ENCODE assay signal across 33 cellular contexts in genomic region chr5:44011518-44011917, GRCh38.
"Had no signal": no experiment of that assay in that cellular context is flagged by ENCODE, and none has a peak within 500 bp of the region (broad histone marks: within the 10 kb centered on the region; RNA-seq: fewer than 3 reads in every experiment).

No MANE protein-coding gene starts in this region.

- H3K9ac ChIP-seq: parathyroid adenoma had no signal

- H3K27me3 Mint-ChIP-seq: natural killer cell treated with Interleukin-12 subunit alpha and Interleukin-12 subunit beta and Interleukin-15 and Interleukin-18, amount 100 ng/mL, for 72 hours; progenitor cell of endocrine pancreas; stimulated activated memory B cell treated with anti-CD40 and anti-IgM and Interleukin-4, amounts not matched to agents 10 μg/mL and 1 μg/mL and 100 μg/mL, for 72 hours; stimulated activated naive CD8-positive, alpha-beta T cell treated with anti-CD3 and anti-CD28 coated beads, Interleukin-15, amount 100 ng/mL, for 72 hours; type B pancreatic cell had no signal

- H3K4me3 ChIP-seq: ovary, psoas muscle, skin epidermis, smooth muscle cell, spleen, suprapubic skin, testis, tibial artery, transverse colon, upper lobe of right lung, uterus had no signal

- H3K4me2 ChIP-seq: smooth muscle cell had no signal

- H3K36me3 ChIP-seq: neutrophil, ovary, spleen, suprapubic skin, tibial artery, transverse colon, upper lobe of right lung, uterus had no signal

- DNase-seq: naive thymus-derived CD8-positive, alpha-beta T cell; nephron progenitor cell; nucleus accumbens; ovary; posterior cingulate gyrus; psoas muscle; right cardiac atrium; spleen; stimulated activated CD4-positive, alpha-beta T cell treated with anti-CD3 and anti-CD28 coated beads, Interleukin-12 subunit alpha, Interleukin-12 subunit beta, amount 100 ng/mL, for 4 hours; stimulated activated CD4-positive, alpha-beta T cell treated with anti-CD3 and anti-CD28 coated beads, Interleukin-1b, Interleukin-23, amount 100 ng/mL, for 48 hours; stimulated activated CD4-positive, alpha-beta T cell treated with anti-CD3 and anti-CD28 coated beads, Interleukin-4, amount 100 ng/mL, for 1 hour; stimulated activated CD4-positive, alpha-beta T cell treated with anti-CD3 and anti-CD28 coated beads, Interleukin-4, amount 100 ng/mL, for 4 hours; stimulated activated CD8-positive, alpha-beta memory T cell treated with anti-CD3 and anti-CD28 coated beads, Interleukin-4, amount 100 ng/mL, for 48 hours; stimulated activated naive CD4-positive, alpha-beta T cell; stimulated activated naive CD8-positive, alpha-beta T cell treated with anti-CD3 and anti-CD28 coated beads, Interleukin-15, amount 100 ng/mL, for 72 hours; stimulated activated naive CD8-positive, alpha-beta T cell treated with anti-CD3 and anti-CD28 coated beads, Interleukin-15, Interleukin-2, amounts not matched to agents 100 U/mL and 50 U/mL, for 24 hours; substantia nigra; testis; tibial artery; transverse colon; upper lobe of right lung; uterus had no signal

- H3K27ac Mint-ChIP-seq: naive thymus-derived CD8-positive, alpha-beta T cell; natural killer cell treated with Interleukin-12 subunit alpha and Interleukin-12 subunit beta and Interleukin-15 and Interleukin-18, amount 100 ng/mL, for 72 hours; nephron progenitor cell; progenitor cell of endocrine pancreas; stimulated activated memory B cell treated with anti-CD40 and anti-IgM and Interleukin-4, amounts not matched to agents 10 μg/mL and 1 μg/mL and 100 μg/mL, for 72 hours; stimulated activated naive CD8-positive, alpha-beta T cell treated with anti-CD3 and anti-CD28 coated beads, Interleukin-15, amount 100 ng/mL, for 72 hours; type B pancreatic cell had no signal

- H3K27me3 ChIP-seq: neutrophil, ovary, spleen, suprapubic skin, testis, tibial artery, transverse colon, upper lobe of right lung, uterus had no signal

- H3K27ac ChIP-seq: neutrophil, ovary, parathyroid adenoma, psoas muscle, skin epidermis, spleen, suprapubic skin, testis, tibial artery, transverse colon, upper lobe of right lung, uterus had no signal

- H3K79me2 ChIP-seq: parathyroid adenoma had no signal

- H3K4me1 Mint-ChIP-seq: naive thymus-derived CD8-positive, alpha-beta T cell; nephron progenitor cell; neural crest cell; stimulated activated memory B cell treated with anti-CD40 and anti-IgM and Interleukin-4, amounts not matched to agents 10 μg/mL and 1 μg/mL and 100 μg/mL, for 72 hours; stimulated activated naive CD8-positive, alpha-beta T cell treated with anti-CD3 and anti-CD28 coated beads, Interleukin-15, amount 100 ng/mL, for 72 hours had no signal

- H3K36me3 Mint-ChIP-seq: stimulated activated memory B cell treated with anti-CD40 and anti-IgM and Interleukin-4, amounts not matched to agents 10 μg/mL and 1 μg/mL and 100 μg/mL, for 72 hours; type B pancreatic cell had no signal

- H3K9me3 ChIP-seq: neutrophil, ovary, psoas muscle, suprapubic skin, testis, transverse colon, upper lobe of right lung, uterus had no signal

- H3K4me3 Mint-ChIP-seq: naive thymus-derived CD8-positive, alpha-beta T cell; natural killer cell treated with Interleukin-12 subunit alpha and Interleukin-12 subunit beta and Interleukin-15 and Interleukin-18, amount 100 ng/mL, for 72 hours; nephron progenitor cell; neural crest cell; stimulated activated memory B cell treated with anti-CD40 and anti-IgM and Interleukin-4, amounts not matched to agents 10 μg/mL and 1 μg/mL and 100 μg/mL, for 72 hours; stimulated activated naive CD8-positive, alpha-beta T cell treated with anti-CD3 and anti-CD28 coated beads, Interleukin-15, amount 100 ng/mL, for 72 hours; type B pancreatic cell had no signal

- H3K4me1 ChIP-seq: parathyroid adenoma, psoas muscle, spleen, suprapubic skin, testis, tibial artery, transverse colon, upper lobe of right lung, uterus had no signal

- H2AFZ ChIP-seq: parathyroid adenoma had no signal

- ATAC-seq: naive thymus-derived CD8-positive, alpha-beta T cell; natural killer cell treated with Interleukin-12 subunit alpha and Interleukin-12 subunit beta and Interleukin-15 and Interleukin-18, amount 100 ng/mL, for 72 hours; psoas muscle; right cardiac atrium; sciatic nerve; stimulated activated memory B cell treated with anti-CD40 and anti-IgM and Interleukin-4, amounts not matched to agents 10 μg/mL and 1 μg/mL and 100 μg/mL, for 72 hours; stimulated activated naive CD8-positive, alpha-beta T cell treated with anti-CD3 and anti-CD28 coated beads, Interleukin-15, amount 100 ng/mL, for 72 hours; stimulated activated naive CD8-positive, alpha-beta T cell treated with anti-CD3 and anti-CD28 coated beads, Interleukin-15, Interleukin-2, amounts not matched to agents 100 U/mL and 50 U/mL, for 24 hours; upper lobe of right lung had no signal
